In genomic region chr5:75547826-75548225, GRCh38 we compare ENCODE assay signal across 22 cellular contexts.
"Had no signal": no experiment of that assay in that cellular context is flagged by ENCODE, and none has a peak within 500 bp of the region (broad histone marks: within the 10 kb centered on the region; RNA-seq: fewer than 3 reads in every experiment).

No MANE protein-coding gene starts in this region.

- DNase-seq: colonic mucosa; effector memory CD4-positive, alpha-beta T cell; foreskin keratinocyte; heart left ventricle; kidney; left ventricle myocardium inferior; lower lobe of right lung; naive B cell; stimulated activated CD4-positive, alpha-beta T cell treated with anti-CD3 and anti-CD28 coated beads, Interleukin-2, amount 100 ng/mL, for 24 hours; stimulated activated CD4-positive, alpha-beta T cell treated with anti-CD3 and anti-CD28 coated beads, Interleukin-4, amount 100 ng/mL, for 24 hours; stimulated activated naive CD4-positive, alpha-beta T cell treated with Interleukin-2 at 50 U/mL for 16 hours; stomach; tibial artery had no signal

- H3K9me3 ChIP-seq: colonic mucosa, esophagus muscularis mucosa, gastroesophageal sphincter, heart left ventricle, left ventricle myocardium inferior, lower lobe of right lung, prostate gland, right atrium auricular region, stomach, tibial artery had no signal

- H3K9ac ChIP-seq: neural progenitor cell had no signal

- H2AFZ ChIP-seq: hepatocyte, neural progenitor cell had no signal

- ATAC-seq: foreskin keratinocyte; gastroesophageal sphincter; natural killer cell treated with Interleukin-12 subunit alpha and Interleukin-12 subunit beta and Interleukin-15 and Interleukin-18, amount 100 ng/mL, for 72 hours; sciatic nerve; stimulated activated effector memory CD8-positive, alpha-beta T cell treated with anti-CD3 and anti-CD28 coated beads, Interleukin-12 subunit alpha, Interleukin-12 subunit beta, amount 100 ng/mL, for 72 hours had no signal

- H3K4me3 ChIP-seq: colonic mucosa, esophagus muscularis mucosa, gastroesophageal sphincter, heart left ventricle, hepatocyte, left ventricle myocardium inferior, lower lobe of right lung, neural progenitor cell, prostate gland, right atrium auricular region, stomach, tibial artery had no signal

- H3K36me3 ChIP-seq: colonic mucosa, prostate gland had no signal

- H3K27me3 ChIP-seq: colonic mucosa, esophagus muscularis mucosa, foreskin keratinocyte, gastroesophageal sphincter, heart left ventricle, hepatocyte, neural progenitor cell, right atrium auricular region, stomach, tibial artery had no signal

- H3K4me2 ChIP-seq: hepatocyte, neural progenitor cell had no signal

- H3K4me1 ChIP-seq: colonic mucosa, foreskin keratinocyte, gastroesophageal sphincter, lower lobe of right lung, neural progenitor cell, prostate gland, right atrium auricular region, stomach, tibial artery had no signal

- H3K27ac ChIP-seq: colonic mucosa, esophagus muscularis mucosa, foreskin keratinocyte, gastroesophageal sphincter, heart left ventricle, hepatocyte, left ventricle myocardium inferior, lower lobe of right lung, neural progenitor cell, prostate gland, right atrium auricular region, stomach, tibial artery had no signal
